ENCODE assay signal across 1 cellular context in genomic region chr1:16092923-16093511, GRCh38.
TF ChIP-seq lines count a peak whose summit lies in the region.

No MANE protein-coding gene starts in this region.

TF ChIP-seq in HepG2, 621 proteins besides CTCF, POLR2A, EP300 and RAD21:
- TF ChIP-seq BCL6 (CRISPR knock-in tag; IDR thresholded peaks at IDR 0.05) (no peak), PHF5A (CRISPR knock-in tag; IDR thresholded peaks at IDR 0.05; ENCODE audit: low read depth, unreplicated experiment) (no peak), IKZF4 (CRISPR knock-in tag; IDR thresholded peaks at IDR 0.05; ENCODE audit: borderline replicate concordance, low read depth, not compliant biosample characterization) (no peak), ZNF460 (CRISPR knock-in tag; IDR thresholded peaks at IDR 0.05; ENCODE audit: borderline replicate concordance) (peak; percentile 80), ZSCAN29 (CRISPR knock-in tag; conservative IDR thresholded peaks at IDR 0.05) (0 out of 2 replicates have a peak, but pooled peaks have one; percentile 59), FOXP1 (IDR thresholded peaks at IDR 0.05) (no peak), FOXP1 (CRISPR knock-in tag; IDR thresholded peaks at IDR 0.05) (0 out of 2 replicates have a peak, but pooled peaks have one; percentile 4), RARA (CRISPR knock-in tag; IDR thresholded peaks at IDR 0.05) (peak; percentile 36), ZNF839 (CRISPR knock-in tag; IDR thresholded peaks at IDR 0.05; ENCODE audit: borderline replicate concordance) (no peak), KLF9 (CRISPR knock-in tag; IDR thresholded peaks at IDR 0.05; ENCODE audit: low read depth) (no peak), NR2C2 (CRISPR knock-in tag; IDR thresholded peaks at IDR 0.05; ENCODE audit: borderline replicate concordance) (peak; percentile 42; the same call in 1 of the 2 replicates), ZNF549 (CRISPR knock-in tag; IDR thresholded peaks at IDR 0.05) (no peak), NR2F6 (IDR thresholded peaks at IDR 0.05) (no peak), NR2F6 (CRISPR knock-in tag; IDR thresholded peaks at IDR 0.05) (peak; percentile 53; the same call in 1 of the 2 replicates), SALL1 (CRISPR knock-in tag; IDR thresholded peaks at IDR 0.05) (peak; percentile 19; the same call in 1 of the 2 replicates), ZNF362 (CRISPR knock-in tag; IDR thresholded peaks at IDR 0.05; ENCODE audit: borderline replicate concordance) (peak; percentile 4; the same call in 1 of the 2 replicates), POLR2G (IDR thresholded peaks at IDR 0.05; ENCODE audit: low read depth, low read length) (no peak), ZNF770 (CRISPR knock-in tag; IDR thresholded peaks at IDR 0.05) (peak; percentile 85), SOX6 (IDR thresholded peaks at IDR 0.05) (no peak), SOX6 (CRISPR knock-in tag; IDR thresholded peaks at IDR 0.05) (0 out of 2 replicates have a peak, but pooled peaks have one; percentile 17), AKAP8 (CRISPR knock-in tag; IDR thresholded peaks at IDR 0.05) (no peak), MATR3 (CRISPR knock-in tag; IDR thresholded peaks at IDR 0.05) (no peak)
- TF ChIP-seq, protein P1, sequence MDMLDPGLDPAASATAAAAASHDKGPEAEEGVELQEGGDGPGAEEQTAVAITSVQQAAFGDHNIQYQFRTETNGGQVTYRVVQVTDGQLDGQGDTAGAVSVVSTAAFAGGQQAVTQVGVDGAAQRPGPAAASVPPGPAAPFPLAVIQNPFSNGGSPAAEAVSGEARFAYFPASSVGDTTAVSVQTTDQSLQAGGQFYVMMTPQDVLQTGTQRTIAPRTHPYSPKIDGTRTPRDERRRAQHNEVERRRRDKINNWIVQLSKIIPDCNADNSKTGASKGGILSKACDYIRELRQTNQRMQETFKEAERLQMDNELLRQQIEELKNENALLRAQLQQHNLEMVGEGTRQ (IDR thresholded peaks at IDR 0.05; ENCODE audit: low read depth, low read length), result no peak
- TF ChIP-seq, protein P1 (CRISPR knock-in tag; IDR thresholded peaks at IDR 0.05; ENCODE audit: borderline replicate concordance), result peak; percentile 43; the same call in 1 of the 2 replicates
- TF ChIP-seq, protein P2, sequence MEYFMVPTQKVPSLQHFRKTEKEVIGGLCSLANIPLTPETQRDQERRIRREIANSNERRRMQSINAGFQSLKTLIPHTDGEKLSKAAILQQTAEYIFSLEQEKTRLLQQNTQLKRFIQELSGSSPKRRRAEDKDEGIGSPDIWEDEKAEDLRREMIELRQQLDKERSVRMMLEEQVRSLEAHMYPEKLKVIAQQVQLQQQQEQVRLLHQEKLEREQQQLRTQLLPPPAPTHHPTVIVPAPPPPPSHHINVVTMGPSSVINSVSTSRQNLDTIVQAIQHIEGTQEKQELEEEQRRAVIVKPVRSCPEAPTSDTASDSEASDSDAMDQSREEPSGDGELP (IDR thresholded peaks at IDR 0.05; ENCODE audit: borderline replicate concordance, low read depth), result 0 out of 2 replicates have a peak, but pooled peaks have one; percentile 3
